ENCODE assay signal across 17 cellular contexts in the genomic region with DNA sequence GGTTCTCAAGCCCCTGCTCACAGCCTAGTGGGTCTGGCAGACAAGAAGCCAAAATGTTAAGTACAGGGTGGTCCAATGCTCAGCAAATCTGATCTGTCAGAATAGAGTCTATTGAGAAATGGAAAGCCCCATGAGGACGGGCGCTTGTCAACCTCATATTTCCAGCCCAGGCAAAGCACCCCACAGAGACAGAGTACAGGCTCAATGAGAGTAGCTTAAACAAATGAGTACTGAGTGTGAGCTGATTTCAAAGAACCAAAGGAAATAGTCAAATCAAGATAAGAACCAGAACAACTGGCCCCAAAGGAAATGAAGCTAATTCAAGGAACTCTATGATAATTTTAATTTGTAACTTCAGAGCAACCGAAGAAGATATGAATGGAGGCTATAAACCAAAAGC. TPM values are rescaled to one million over a fixed set of nuclear protein-coding genes. Genes with fewer than 3 reads are reported as not detected.
"Had no signal": no experiment of that assay in that cellular context is flagged by ENCODE, and none has a peak within 500 bp of the region (broad histone marks: within the 10 kb centered on the region; RNA-seq: fewer than 3 reads in every experiment).

No MANE protein-coding gene starts in this region.

- H3K4me1 Mint-ChIP-seq: central memory CD8-positive, alpha-beta T cell had no signal

- H3K4me3 ChIP-seq: coronary artery, gastrocnemius medialis, heart left ventricle, lung, thoracic aorta, upper lobe of left lung had no signal

- H3K4me3 Mint-ChIP-seq: activated T-helper 1 cell treated with anti-CD3 and anti-CD28 coated beads, Interleukin-12 subunit alpha, Interleukin-12 subunit beta, Interleukin-2, Interleukin-4 antibody, amounts not matched to agents 30 ng/mL and 10 ng/mL and 1 ng/mL, durations not matched to agents 14 hours and 24 hours and 36 hours; brain; central memory CD8-positive, alpha-beta T cell; nephron; stimulated activated naive B cell treated with anti-CD40 and anti-IgM and Interleukin-4, amounts not matched to agents 10 μg/mL and 1 μg/mL and 100 μg/mL, for 72 hours had no signal

- H3K36me3 Mint-ChIP-seq: brain; stimulated activated naive B cell treated with anti-CD40 and anti-IgM and Interleukin-4, amounts not matched to agents 10 μg/mL and 1 μg/mL and 100 μg/mL, for 72 hours had no signal

- H3K4me1 ChIP-seq: gastrocnemius medialis, upper lobe of left lung had no signal

- H3K9me3 Mint-ChIP-seq: activated T-helper 1 cell treated with anti-CD3 and anti-CD28 coated beads, Interleukin-12 subunit alpha, Interleukin-12 subunit beta, Interleukin-2, Interleukin-4 antibody, amounts not matched to agents 30 ng/mL and 10 ng/mL and 1 ng/mL, durations not matched to agents 14 hours and 24 hours and 36 hours; brain; central memory CD8-positive, alpha-beta T cell; nephron; stimulated activated naive B cell treated with anti-CD40 and anti-IgM and Interleukin-4, amounts not matched to agents 10 μg/mL and 1 μg/mL and 100 μg/mL, for 72 hours had no signal

- H3K36me3 ChIP-seq: gastrocnemius medialis, heart left ventricle, thoracic aorta, upper lobe of left lung had no signal

- ATAC-seq: gastrocnemius medialis; heart left ventricle; left lobe of liver; sciatic nerve; stimulated activated naive B cell treated with anti-CD40 and anti-IgM and Interleukin-4, amounts not matched to agents 10 μg/mL and 1 μg/mL and 100 μg/mL, for 72 hours had no signal

- DNase-seq: anterior cingulate cortex; gastrocnemius medialis; heart left ventricle; kidney; nucleus accumbens; stimulated activated CD4-positive, alpha-beta T cell treated with anti-CD3 and anti-CD28 coated beads, Interleukin-4, amount 100 ng/mL, for 4 hours; stimulated activated naive B cell treated with anti-CD40 and anti-IgM and Interleukin-4, amounts not matched to agents 10 μg/mL and 1 μg/mL and 100 μg/mL, for 72 hours; upper lobe of left lung had no signal

- H3K9me3 ChIP-seq: gastrocnemius medialis, heart left ventricle, thoracic aorta, upper lobe of left lung had no signal

- H3K27me3 ChIP-seq: gastrocnemius medialis, heart left ventricle, upper lobe of left lung had no signal

- H3K27ac ChIP-seq: coronary artery, gastrocnemius medialis, heart left ventricle, thoracic aorta, upper lobe of left lung had no signal

- H3K27me3 Mint-ChIP-seq: central memory CD8-positive, alpha-beta T cell; stimulated activated naive B cell treated with anti-CD40 and anti-IgM and Interleukin-4, amounts not matched to agents 10 μg/mL and 1 μg/mL and 100 μg/mL, for 72 hours had no signal

- H3K27ac Mint-ChIP-seq: activated T-helper 1 cell treated with anti-CD3 and anti-CD28 coated beads, Interleukin-12 subunit alpha, Interleukin-12 subunit beta, Interleukin-2, Interleukin-4 antibody, amounts not matched to agents 30 ng/mL and 10 ng/mL and 1 ng/mL, durations not matched to agents 14 hours and 24 hours and 36 hours; brain; nephron; stimulated activated naive B cell treated with anti-CD40 and anti-IgM and Interleukin-4, amounts not matched to agents 10 μg/mL and 1 μg/mL and 100 μg/mL, for 72 hours had no signal

RNA-seq across cellular contexts. Expression of a gene that starts 51.9 kb away (rescaled TPM):
- total RNA-seq: gastrocnemius medialis had no signal
